ENCODE assay signal across 1 cellular context in the genomic region with DNA sequence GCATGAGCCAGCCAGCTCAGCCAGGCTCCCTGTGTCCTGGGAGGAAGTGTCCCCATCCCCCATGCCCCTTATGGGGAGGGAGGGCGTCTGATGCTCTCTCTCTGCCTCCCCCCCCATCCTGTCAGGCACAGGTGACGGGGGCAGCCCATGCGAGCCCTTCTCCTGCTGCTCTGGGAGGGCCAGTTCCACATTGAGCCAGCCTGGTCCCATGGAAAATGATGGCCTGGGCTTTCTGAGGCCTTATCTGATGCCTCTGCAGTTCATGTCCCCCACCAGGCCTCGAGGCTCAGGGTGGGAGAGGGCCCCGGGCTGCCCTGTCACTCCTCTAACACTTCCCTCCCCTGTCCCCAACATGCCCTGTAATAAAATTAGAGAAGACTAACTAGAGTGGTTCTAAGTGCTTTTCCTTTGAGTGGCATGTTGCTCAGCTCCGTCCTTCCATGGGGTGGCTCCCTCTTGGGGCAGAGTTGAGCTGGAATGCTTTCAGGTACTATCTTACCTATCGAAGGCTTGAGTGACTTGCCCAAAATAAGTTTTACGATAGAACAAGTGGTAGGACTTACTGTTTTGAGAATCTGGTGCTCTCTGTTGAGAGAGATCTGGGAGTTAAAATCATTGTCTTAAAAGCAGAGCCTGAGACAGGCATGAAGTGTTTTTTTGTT.
TF ChIP-seq lines count a peak whose summit lies in the region.

No MANE protein-coding gene starts in this region.

TF ChIP-seq in GM23338, 12 proteins besides CTCF, POLR2A, EP300 and RAD21 (continued from another document):
- TF ChIP-seq, protein P1, sequence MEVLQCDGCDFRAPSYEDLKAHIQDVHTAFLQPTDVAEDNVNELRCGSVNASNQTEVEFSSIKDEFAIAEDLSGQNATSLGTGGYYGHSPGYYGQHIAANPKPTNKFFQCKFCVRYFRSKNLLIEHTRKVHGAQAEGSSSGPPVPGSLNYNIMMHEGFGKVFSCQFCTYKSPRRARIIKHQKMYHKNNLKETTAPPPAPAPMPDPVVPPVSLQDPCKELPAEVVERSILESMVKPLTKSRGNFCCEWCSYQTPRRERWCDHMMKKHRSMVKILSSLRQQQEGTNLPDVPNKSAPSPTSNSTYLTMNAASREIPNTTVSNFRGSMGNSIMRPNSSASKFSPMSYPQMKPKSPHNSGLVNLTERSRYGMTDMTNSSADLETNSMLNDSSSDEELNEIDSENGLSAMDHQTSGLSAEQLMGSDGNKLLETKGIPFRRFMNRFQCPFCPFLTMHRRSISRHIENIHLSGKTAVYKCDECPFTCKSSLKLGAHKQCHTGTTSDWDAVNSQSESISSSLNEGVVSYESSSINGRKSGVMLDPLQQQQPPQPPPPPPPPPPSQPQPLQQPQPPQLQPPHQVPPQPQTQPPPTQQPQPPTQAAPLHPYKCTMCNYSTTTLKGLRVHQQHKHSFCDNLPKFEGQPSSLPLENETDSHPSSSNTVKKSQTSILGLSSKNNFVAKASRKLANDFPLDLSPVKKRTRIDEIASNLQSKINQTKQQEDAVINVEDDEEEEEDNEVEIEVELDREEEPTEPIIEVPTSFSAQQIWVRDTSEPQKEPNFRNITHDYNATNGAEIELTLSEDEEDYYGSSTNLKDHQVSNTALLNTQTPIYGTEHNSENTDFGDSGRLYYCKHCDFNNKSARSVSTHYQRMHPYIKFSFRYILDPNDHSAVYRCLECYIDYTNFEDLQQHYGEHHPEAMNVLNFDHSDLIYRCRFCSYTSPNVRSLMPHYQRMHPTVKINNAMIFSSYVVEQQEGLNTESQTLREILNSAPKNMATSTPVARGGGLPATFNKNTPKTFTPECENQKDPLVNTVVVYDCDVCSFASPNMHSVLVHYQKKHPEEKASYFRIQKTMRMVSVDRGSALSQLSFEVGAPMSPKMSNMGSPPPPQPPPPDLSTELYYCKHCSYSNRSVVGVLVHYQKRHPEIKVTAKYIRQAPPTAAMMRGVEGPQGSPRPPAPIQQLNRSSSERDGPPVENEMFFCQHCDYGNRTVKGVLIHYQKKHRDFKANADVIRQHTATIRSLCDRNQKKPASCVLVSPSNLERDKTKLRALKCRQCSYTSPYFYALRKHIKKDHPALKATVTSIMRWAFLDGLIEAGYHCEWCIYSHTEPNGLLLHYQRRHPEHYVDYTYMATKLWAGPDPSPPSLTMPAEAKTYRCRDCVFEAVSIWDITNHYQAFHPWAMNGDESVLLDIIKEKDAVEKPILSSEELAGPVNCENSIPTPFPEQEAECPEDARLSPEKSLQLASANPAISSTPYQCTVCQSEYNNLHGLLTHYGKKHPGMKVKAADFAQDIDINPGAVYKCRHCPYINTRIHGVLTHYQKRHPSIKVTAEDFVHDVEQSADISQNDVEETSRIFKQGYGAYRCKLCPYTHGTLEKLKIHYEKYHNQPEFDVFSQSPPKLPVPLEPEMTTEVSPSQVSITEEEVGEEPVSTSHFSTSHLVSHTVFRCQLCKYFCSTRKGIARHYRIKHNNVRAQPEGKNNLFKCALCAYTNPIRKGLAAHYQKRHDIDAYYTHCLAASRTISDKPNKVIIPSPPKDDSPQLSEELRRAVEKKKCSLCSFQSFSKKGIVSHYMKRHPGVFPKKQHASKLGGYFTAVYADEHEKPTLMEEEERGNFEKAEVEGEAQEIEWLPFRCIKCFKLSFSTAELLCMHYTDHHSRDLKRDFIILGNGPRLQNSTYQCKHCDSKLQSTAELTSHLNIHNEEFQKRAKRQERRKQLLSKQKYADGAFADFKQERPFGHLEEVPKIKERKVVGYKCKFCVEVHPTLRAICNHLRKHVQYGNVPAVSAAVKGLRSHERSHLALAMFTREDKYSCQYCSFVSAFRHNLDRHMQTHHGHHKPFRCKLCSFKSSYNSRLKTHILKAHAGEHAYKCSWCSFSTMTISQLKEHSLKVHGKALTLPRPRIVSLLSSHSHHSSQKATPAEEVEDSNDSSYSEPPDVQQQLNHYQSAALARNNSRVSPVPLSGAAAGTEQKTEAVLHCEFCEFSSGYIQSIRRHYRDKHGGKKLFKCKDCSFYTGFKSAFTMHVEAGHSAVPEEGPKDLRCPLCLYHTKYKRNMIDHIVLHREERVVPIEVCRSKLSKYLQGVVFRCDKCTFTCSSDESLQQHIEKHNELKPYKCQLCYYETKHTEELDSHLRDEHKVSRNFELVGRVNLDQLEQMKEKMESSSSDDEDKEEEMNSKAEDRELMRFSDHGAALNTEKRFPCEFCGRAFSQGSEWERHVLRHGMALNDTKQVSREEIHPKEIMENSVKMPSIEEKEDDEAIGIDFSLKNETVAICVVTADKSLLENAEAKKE (CRISPR knock-in tag; IDR thresholded peaks at IDR 0.05): no peak
- TF ChIP-seq EZH2phosphoT487 (IDR thresholded peaks at IDR 0.05; ENCODE audit: unreplicated experiment) (no peak), CREB1 (CRISPR knock-in tag; IDR thresholded peaks at IDR 0.05; ENCODE audit: low read depth) (no peak), JUNB (IDR thresholded peaks at IDR 0.05; ENCODE audit: unreplicated experiment) (no peak), EZH2 (IDR thresholded peaks at IDR 0.05; ENCODE audit: low read depth, unreplicated experiment) (no peak), NANOG (IDR thresholded peaks at IDR 0.05; ENCODE audit: borderline replicate concordance) (no peak), REST (IDR thresholded peaks at IDR 0.05; ENCODE audit: unreplicated experiment) (no peak), STAT1 (IDR thresholded peaks at IDR 0.05; ENCODE audit: unreplicated experiment) (no peak), ETS1 (IDR thresholded peaks at IDR 0.05) (no peak), ZNF331 (CRISPR knock-in tag; IDR thresholded peaks at IDR 0.05; ENCODE audit: low read depth) (no peak), POLR2AphosphoS5 (IDR thresholded peaks at IDR 0.05; ENCODE audit: low read depth) (no peak)
